1 cellular context compared by ENCODE assay signal in genomic region chr7:134062460-134062859, GRCh38.
TF ChIP-seq lines count a peak whose summit lies in the region.

No MANE protein-coding gene starts in this region.

TF ChIP-seq in K562, 482 proteins besides CTCF, POLR2A, EP300 and RAD21 (continued from another document and continues in another):
- no peak for TF ChIP-seq RNF219 (CRISPR knock-in tag; IDR thresholded peaks at IDR 0.05)
- 0 out of 2 replicates have a peak, but pooled peaks have one; percentile 25 for TF ChIP-seq SMARCE1 (IDR thresholded peaks at IDR 0.05)
- no peak for TF ChIP-seq ADNP (tag; IDR thresholded peaks at IDR 0.05)
- TF ChIP-seq SAFB (IDR thresholded peaks at IDR 0.05; ENCODE audit: borderline replicate concordance, low read depth, low read length), result no peak
- no peak for TF ChIP-seq ESRRA (IDR thresholded peaks at IDR 0.05; ENCODE audit: borderline replicate concordance, low read depth)
- TF ChIP-seq ZNF277 (CRISPR knock-in tag; IDR thresholded peaks at IDR 0.05; ENCODE audit: borderline replicate concordance), result no peak
- no peak for TF ChIP-seq SMARCB1 (IDR thresholded peaks at IDR 0.05; ENCODE audit: insufficient read length, low read depth)
- TF ChIP-seq NR1H2 (CRISPR knock-in tag; IDR thresholded peaks at IDR 0.05), result no peak
- TF ChIP-seq ZNF785 (CRISPR knock-in tag; IDR thresholded peaks at IDR 0.05), result no peak
- TF ChIP-seq DACH1 (IDR thresholded peaks at IDR 0.05; ENCODE audit: partially characterized antibody), result no peak
- TF ChIP-seq TOE1 (IDR thresholded peaks at IDR 0.05; ENCODE audit: borderline replicate concordance), result no peak
- TF ChIP-seq TOE1 (CRISPR knock-in tag; IDR thresholded peaks at IDR 0.05; ENCODE audit: borderline replicate concordance, low read depth), result no peak
- TF ChIP-seq BRF1 (IDR thresholded peaks at IDR 0.05; ENCODE audit: borderline replicate concordance, extremely low read depth, insufficient read length), result no peak
- TF ChIP-seq RBM14 (IDR thresholded peaks at IDR 0.05; ENCODE audit: borderline replicate concordance, insufficient read depth, low read depth, low read length), result no peak
- TF ChIP-seq CBX5 (IDR thresholded peaks at IDR 0.05; ENCODE audit: borderline replicate concordance, low read depth), result 0 out of 2 replicates have a peak, but pooled peaks have one; percentile 14
- TF ChIP-seq BDP1 (IDR thresholded peaks at IDR 0.05; ENCODE audit: insufficient read depth, insufficient read length), result no peak
- no peak for TF ChIP-seq CBX8 (IDR thresholded peaks at IDR 0.05; ENCODE audit: borderline replicate concordance, extremely low read depth, low read depth, low read length, poor library complexity, severe bottlenecking)
- no peak for TF ChIP-seq CC2D1A (IDR thresholded peaks at IDR 0.05)
- TF ChIP-seq ZNF23 (CRISPR knock-in tag; IDR thresholded peaks at IDR 0.05), result no peak
- TF ChIP-seq CHCHD3 (CRISPR knock-in tag; IDR thresholded peaks at IDR 0.05), result no peak
- no peak for TF ChIP-seq ZNF263 (CRISPR knock-in tag; IDR thresholded peaks at IDR 0.05; ENCODE audit: borderline replicate concordance)
- no peak for TF ChIP-seq FOXP4 (CRISPR knock-in tag; IDR thresholded peaks at IDR 0.05; ENCODE audit: borderline replicate concordance)
- 0 out of 2 replicates have a peak, but pooled peaks have one; percentile 28 for TF ChIP-seq CREB1 (IDR thresholded peaks at IDR 0.05)
- TF ChIP-seq CREB1 (CRISPR knock-in tag; IDR thresholded peaks at IDR 0.05), result no peak
- no peak for TF ChIP-seq TRIM25 (IDR thresholded peaks at IDR 0.05; ENCODE audit: borderline replicate concordance)
- TF ChIP-seq MCM7 (IDR thresholded peaks at IDR 0.05), result no peak
- TF ChIP-seq CSDE1 (IDR thresholded peaks at IDR 0.05), result no peak
- TF ChIP-seq SIN3A (IDR thresholded peaks at IDR 0.05; ENCODE audit: borderline replicate concordance in 2 of 2, control insufficient read depth in 1 of 2, low read depth in 2 of 2, low read length in 2 of 2), result no peak
- TF ChIP-seq MAFG (tag; conservative IDR thresholded peaks at IDR 0.05), result peak; percentile 82
- TF ChIP-seq ETS1 (conservative IDR thresholded peaks at IDR 0.05; ENCODE audit: control insufficient read depth, low read depth, low read length), result no peak
- no peak for TF ChIP-seq FIP1L1 (IDR thresholded peaks at IDR 0.05; ENCODE audit: low read depth, low read length, poor library complexity, severe bottlenecking)
- no peak for TF ChIP-seq COPS2 (conservative IDR thresholded peaks at IDR 0.05)
- no peak for TF ChIP-seq TBL1XR1 (IDR thresholded peaks at IDR 0.05; ENCODE audit: low read length in 2 of 2)
- TF ChIP-seq ZNF507 (tag; conservative IDR thresholded peaks at IDR 0.05), result no peak
- no peak for TF ChIP-seq MCM2 (IDR thresholded peaks at IDR 0.05; ENCODE audit: low read depth)
- TF ChIP-seq FOXK1 (CRISPR knock-in tag; IDR thresholded peaks at IDR 0.05; ENCODE audit: borderline replicate concordance), result no peak
- TF ChIP-seq MEIS2 (IDR thresholded peaks at IDR 0.05; ENCODE audit: partially characterized antibody), result peak; percentile 79
- no peak for TF ChIP-seq HES1 (IDR thresholded peaks at IDR 0.05; ENCODE audit: low read depth)
- peak in 1 of 2 experiments; percentile 43; a peak in 2 of 4 replicates for TF ChIP-seq KDM1A (IDR thresholded peaks at IDR 0.05)
- no peak for TF ChIP-seq RBM39 (optimal IDR thresholded peaks at IDR 0.05; ENCODE audit: low read depth, low read length)
- peak; percentile 90 for TF ChIP-seq CREM (IDR thresholded peaks at IDR 0.05; ENCODE audit: low read depth)
- TF ChIP-seq ZNF57 (CRISPR knock-in tag; IDR thresholded peaks at IDR 0.05), result no peak
- TF ChIP-seq THAP12 (CRISPR knock-in tag; IDR thresholded peaks at IDR 0.05), result no peak
- TF ChIP-seq ID3 (CRISPR knock-in tag; IDR thresholded peaks at IDR 0.05), result no peak
- TF ChIP-seq ID3 (tag; IDR thresholded peaks at IDR 0.05), result no peak
- TF ChIP-seq CHD1 (IDR thresholded peaks at IDR 0.05; ENCODE audit: low read length), result no peak
- no peak for TF ChIP-seq ZNF408 (CRISPR knock-in tag; IDR thresholded peaks at IDR 0.05; ENCODE audit: low read depth)
- no peak for TF ChIP-seq KHSRP (IDR thresholded peaks at IDR 0.05)
- no peak for TF ChIP-seq GABPA (tag; conservative IDR thresholded peaks at IDR 0.05; ENCODE audit: low read depth)
- no peak for TF ChIP-seq AFF1 (IDR thresholded peaks at IDR 0.05; ENCODE audit: low read depth in 1 of 2, partially characterized antibody in 2 of 2)
- TF ChIP-seq ZNF707 (CRISPR knock-in tag; conservative IDR thresholded peaks at IDR 0.05), result no peak
- TF ChIP-seq SIX5 (IDR thresholded peaks at IDR 0.05; ENCODE audit: borderline replicate concordance in 1 of 2, insufficient read depth in 1 of 2, low read depth in 1 of 2, low read length in 2 of 2), result no peak
